Comparison of ENCODE assay signal across 1 cellular context in genomic region chr5:85263125-85263524, GRCh38.
TF ChIP-seq lines count a peak whose summit lies in the region.

No MANE protein-coding gene starts in this region.

TF ChIP-seq in H1, 55 proteins besides CTCF, POLR2A, EP300 and RAD21 (continued from another document):
- no peak for TF ChIP-seq CHD7 (IDR thresholded peaks at IDR 0.05; ENCODE audit: insufficient replicate concordance, low read length)
- no peak for TF ChIP-seq ASH2L (IDR thresholded peaks at IDR 0.05; ENCODE audit: low read length)
- TF ChIP-seq SP4 (IDR thresholded peaks at IDR 0.05; ENCODE audit: low read length) = no peak
- no peak for TF ChIP-seq ATF2 (IDR thresholded peaks at IDR 0.05; ENCODE audit: low read length)
- no peak for TF ChIP-seq HDAC2 (IDR thresholded peaks at IDR 0.05; ENCODE audit: borderline replicate concordance in 1 of 2, low read depth in 2 of 2, low read length in 2 of 2)
- no peak for TF ChIP-seq TAF1 (IDR thresholded peaks at IDR 0.05; ENCODE audit: low read depth, low read length)
- TF ChIP-seq MAX (IDR thresholded peaks at IDR 0.05) = no peak
- TF ChIP-seq SUZ12 (IDR thresholded peaks at IDR 0.05; ENCODE audit: low read length) = no peak
